In genomic region chr14:100567877-100568163, GRCh38 we compare ENCODE assay signal across 13 cellular contexts. TPM values are rescaled to one million over a fixed set of nuclear protein-coding genes. Genes with fewer than 3 reads are reported as not detected.
DNase-seq lines count a peak whose midpoint lies in the region; ATAC-seq and TF ChIP-seq lines count a peak whose summit lies in the region.
"Had no signal": no experiment of that assay in that cellular context is flagged by ENCODE, and none has a peak within 500 bp of the region (broad histone marks: within the 10 kb centered on the region; RNA-seq: fewer than 3 reads in every experiment).

No MANE protein-coding gene starts in this region.

- TF ChIP-seq POLR2A in lower leg skin (IDR thresholded peaks at IDR 0.05) = no peak

- no peak for TF ChIP-seq CTCF in astrocyte of the cerebellum (IDR thresholded peaks at IDR 0.05; ENCODE audit: low read depth, low read length, missing control alignments)
- no peak for TF ChIP-seq CTCF in lower leg skin (IDR thresholded peaks at IDR 0.05)
- no peak for TF ChIP-seq CTCF in thoracic aorta (IDR thresholded peaks at IDR 0.05)

- H3K4me1 ChIP-seq in thoracic aorta (ENCODE audit: control insufficient read depth in 1 of 2, low read depth in 2 of 2) = peaks cover 6 to 22% of the 10 kb centered on the region in 2 donors

- H3K9me3 ChIP-seq in thoracic aorta = no peaks in the 10 kb centered on the region
- H3K9me3 ChIP-seq: SJSA1 had no signal

- H3K4me3 ChIP-seq in astrocyte of the cerebellum (ENCODE audit: low read depth, low read length) = peak overlapping the region; percentile 40
- peak overlapping the region; percentile 23 for H3K4me3 ChIP-seq in lower leg skin (ENCODE audit: low read depth, poor library complexity, severe bottlenecking)
- H3K4me3 ChIP-seq in thoracic aorta = peak overlapping the region; percentile 61
- H3K4me3 ChIP-seq: SJSA1 had no signal

- H3K36me3 ChIP-seq in thoracic aorta = no peaks in the 10 kb centered on the region
- H3K36me3 ChIP-seq: SJSA1 had no signal

- no peaks in the 10 kb centered on the region for H3K27me3 ChIP-seq in thoracic aorta (replicated peaks; ENCODE audit: insufficient read depth)

- no peak overlapping the region for H3K27ac ChIP-seq in thoracic aorta
- H3K27ac ChIP-seq: KMS-11, SJSA1 had no signal

- ATAC-seq in thoracic aorta (ENCODE audit: insufficient number of reproducible peaks, low FRiP score, low read depth) = no peak

- 0% methylated on average over 10 of the region's 42 CpGs; no CpG with 5 or more reads in 1 of the 2 donors for WGBS in lower leg skin, 2 donors

- DNase-seq in NCI-H748 (lab: John Stamatoyannopoulos, UW; ENCODE audit: unreplicated experiment) = peak; percentile 21
- no peak for DNase-seq in NCI-H748 treated with DMSO at 0.1 percent for 48 hours (lab: John Stamatoyannopoulos, UW)
- no peak for DNase-seq in astrocyte of the cerebellum (ENCODE audit: low read depth)
- DNase-seq in lower leg skin (ENCODE audit: low spot score in 2 of 2) = no peak
- no peak for DNase-seq in thoracic aorta (ENCODE audit: low spot score)
- no peak for DNase-seq in foreskin melanocyte
- DNase-seq in islet precursor cell = no peak
- no peak for DNase-seq in OCI-M2 (lab: John Stamatoyannopoulos, UW; ENCODE audit: unreplicated experiment)
- DNase-seq: activated CD4-positive, alpha-beta T cell treated with anti-CD3 and anti-CD28 coated beads, Interleukin-2, amount 10 ng/mL, durations not matched to agents 7 days and 5 days; effector CD8-positive, alpha-beta T cell; stimulated activated CD4-positive, alpha-beta T cell treated with anti-CD3 and anti-CD28 coated beads, Interleukin-4, amount 100 ng/mL, for 1 hour had no signal

- intact Hi-C loops in lower leg skin (cut with DNase I; ENCODE audit: low total_unique reads) = no loop called here

- in situ Hi-C loops in astrocyte of the cerebellum (cut with HindIII; ENCODE audit: low sequenced_read_pairs) = no loop called here

RNA-seq across cellular contexts. Expression of gene BEGAIN, which starts 19.4 kb away (rescaled TPM):
- total RNA-seq in lower leg skin (1 to 10 TPM in 3 of 4 donors, under 1 TPM in 1; 0.25 to 2.2 (median 1.6) TPM), thoracic aorta (under 1 TPM; 0.27 to 0.85 TPM)
- total RNA-seq: SJSA1 had no signal
